ENCODE assay signal across 13 cellular contexts in genomic region chr11:119806064-119806915, GRCh38.
"Had no signal": no experiment of that assay in that cellular context is flagged by ENCODE, and none has a peak within 500 bp of the region (broad histone marks: within the 10 kb centered on the region; RNA-seq: fewer than 3 reads in every experiment).

No MANE protein-coding gene starts in this region.

- H3K27me3 ChIP-seq: ovary had no signal

- H3K36me3 ChIP-seq: ovary had no signal

- H3K27ac ChIP-seq: ovary, SK-N-MC, skin epidermis, VCaP had no signal

- H3K36me3 Mint-ChIP-seq: stimulated activated effector memory CD8-positive, alpha-beta T cell treated with anti-CD3 and anti-CD28 coated beads, Interleukin-12 subunit alpha, Interleukin-12 subunit beta, amount 100 ng/mL, for 72 hours had no signal

- H3K4me1 Mint-ChIP-seq: activated naive CD8-positive, alpha-beta T cell treated with anti-CD3 and anti-CD28 coated beads, Interleukin-2, amount 50 U/mL, for 24 hours; stimulated activated effector memory CD8-positive, alpha-beta T cell treated with anti-CD3 and anti-CD28 coated beads, Interleukin-12 subunit alpha, Interleukin-12 subunit beta, amount 100 ng/mL, for 72 hours had no signal

- H3K4me3 Mint-ChIP-seq: activated CD8-positive, alpha-beta T cell treated with anti-CD3 and anti-CD28 coated beads, Interleukin-2, amount 10 ng/mL, durations not matched to agents 7 days and 5 days; activated naive CD8-positive, alpha-beta T cell treated with anti-CD3 and anti-CD28 coated beads, Interleukin-2, amount 50 U/mL, for 24 hours; nephron progenitor cell; stimulated activated effector memory CD8-positive, alpha-beta T cell treated with anti-CD3 and anti-CD28 coated beads, Interleukin-12 subunit alpha, Interleukin-12 subunit beta, amount 100 ng/mL, for 72 hours had no signal

- H3K4me3 ChIP-seq: ovary, SK-N-MC, skin epidermis had no signal

- H3K27ac Mint-ChIP-seq: activated CD8-positive, alpha-beta T cell treated with anti-CD3 and anti-CD28 coated beads, Interleukin-2, amount 10 ng/mL, durations not matched to agents 7 days and 5 days; activated naive CD8-positive, alpha-beta T cell treated with anti-CD3 and anti-CD28 coated beads, Interleukin-2, amount 50 U/mL, for 24 hours; nephron progenitor cell; stimulated activated effector memory CD8-positive, alpha-beta T cell treated with anti-CD3 and anti-CD28 coated beads, Interleukin-12 subunit alpha, Interleukin-12 subunit beta, amount 100 ng/mL, for 72 hours had no signal

- H3K9me3 ChIP-seq: ovary had no signal

- ATAC-seq: activated CD8-positive, alpha-beta T cell treated with anti-CD3 and anti-CD28 coated beads, Interleukin-2, amount 10 ng/mL, durations not matched to agents 7 days and 5 days; activated naive CD8-positive, alpha-beta T cell treated with anti-CD3 and anti-CD28 coated beads, Interleukin-2, amount 50 U/mL, for 24 hours; stimulated activated effector memory CD8-positive, alpha-beta T cell treated with anti-CD3 and anti-CD28 coated beads, Interleukin-12 subunit alpha, Interleukin-12 subunit beta, amount 100 ng/mL, for 72 hours had no signal

- DNase-seq: activated CD8-positive, alpha-beta T cell treated with anti-CD3 and anti-CD28 coated beads, Interleukin-2, amount 10 ng/mL, durations not matched to agents 7 days and 5 days; activated naive CD4-positive, alpha-beta T cell treated with Interleukin-2 at 50 U/mL for 16 hours; activated naive CD8-positive, alpha-beta T cell treated with anti-CD3 and anti-CD28 coated beads, Interleukin-2, amount 50 U/mL, for 24 hours; dermis blood vessel endothelial cell; mesenchymal stem cell; nephron progenitor cell; ovary; T-helper 1 cell; trophoblast cell had no signal

- H3K9me3 Mint-ChIP-seq: activated naive CD8-positive, alpha-beta T cell treated with anti-CD3 and anti-CD28 coated beads, Interleukin-2, amount 50 U/mL, for 24 hours; nephron progenitor cell; stimulated activated effector memory CD8-positive, alpha-beta T cell treated with anti-CD3 and anti-CD28 coated beads, Interleukin-12 subunit alpha, Interleukin-12 subunit beta, amount 100 ng/mL, for 72 hours had no signal
